In genomic region chr22:31977141-31977781, GRCh38 we compare ENCODE assay signal across 8 cellular contexts. TPM values are rescaled to one million over a fixed set of nuclear protein-coding genes. Genes with fewer than 3 reads are reported as not detected.
DNase-seq lines count a peak whose midpoint lies in the region; ATAC-seq lines count a peak whose summit lies in the region.

No MANE protein-coding gene starts in this region.

- peak overlapping the region in 1 of 7 donors; percentile 69 for H3K27ac Mint-ChIP-seq in CD4-positive, alpha-beta memory T cell

- intact Hi-C loops in CD4-positive, alpha-beta memory T cell (cut with micrococcal nuclease), result loop anchor here (1.0 to 10.0 kb wide), 3 partner anchors 289 to 1028 kb away; no protein-coding TSS in a partner anchor

- 11% methylated on average over 8 of the region's 9 CpGs for WGBS in mesenchymal stem cell

- no peaks in the 10 kb centered on the region for H3K9me3 Mint-ChIP-seq in CD4-positive, alpha-beta memory T cell

- H2BK120ac ChIP-seq in mesenchymal stem cell (ENCODE audit: low read depth, low read length), result no peak overlapping the region

- no peak overlapping the region for H3K18ac ChIP-seq in mesenchymal stem cell (ENCODE audit: low read depth in 1 of 2, low read length in 2 of 2)

- H3K9ac ChIP-seq in mesenchymal stem cell (ENCODE audit: low read length), result no peak overlapping the region

- H3K4me2 ChIP-seq in mesenchymal stem cell (ENCODE audit: low read length, poor library complexity, severe bottlenecking), result no peak overlapping the region

- H4K8ac ChIP-seq in mesenchymal stem cell (ENCODE audit: low read length), result no peak overlapping the region

- no peaks in the 10 kb centered on the region for H3K4me1 ChIP-seq in CD4-positive, alpha-beta memory T cell (ENCODE audit: insufficient read depth, low read length)
- peaks cover 7% of the 10 kb centered on the region for H3K4me1 ChIP-seq in mesenchymal stem cell (ENCODE audit: control insufficient read depth, insufficient read depth, low read depth, low read length)

- no peaks in the 10 kb centered on the region for H3K36me3 ChIP-seq in CD4-positive, alpha-beta memory T cell (ENCODE audit: insufficient read depth, low read length)
- H3K36me3 ChIP-seq in mesenchymal stem cell (ENCODE audit: control insufficient read depth in 1 of 2, insufficient read depth in 2 of 2, low read depth in 1 of 2, low read length in 2 of 2), result no peaks in the 10 kb centered on the region

- H2AK5ac ChIP-seq in mesenchymal stem cell (ENCODE audit: low read length, severe bottlenecking), result no peak overlapping the region

- H2BK12ac ChIP-seq in mesenchymal stem cell (ENCODE audit: low read length in 2 of 2), result no peak overlapping the region

- H3K27ac ChIP-seq in CD4-positive, alpha-beta memory T cell (ENCODE audit: low read depth, low read length), result no peak overlapping the region
- H3K27ac ChIP-seq in mesenchymal stem cell (ENCODE audit: low read length, poor library complexity, severe bottlenecking), result no peak overlapping the region

- POLR2A ChIA-PET in CD4-positive, alpha-beta memory T cell (lab: Charles Lee; ENCODE audit: partially characterized antibody), result interaction anchor here (0.7 to 1.2 kb wide), 2 partner anchors 22 to 496 kb away, joined by 3 read pairs; no protein-coding TSS in a partner anchor

- ATAC-seq in HG02870 (IDR thresholded peaks at IDR 0.05; ENCODE audit: unreplicated experiment) (peak; percentile 50), HG03196 (IDR thresholded peaks at IDR 0.05; ENCODE audit: unreplicated experiment) (no peak)

- H4K91ac ChIP-seq in mesenchymal stem cell (ENCODE audit: low read length), result no peak overlapping the region

- no peak overlapping the region for H2AFZ ChIP-seq in mesenchymal stem cell (ENCODE audit: low read depth, low read length)

- CTCF ChIA-PET in CD4-positive, alpha-beta memory T cell (lab: Charles Lee; ENCODE audit: partially characterized antibody), result interaction anchor here (0.7 to 4.7 kb wide), 22 partner anchors 7 to 820 kb away, joined by 3 to 34 read pairs (median 4); partner anchors contain the start of gene PISD

- no peak overlapping the region for H2BK5ac ChIP-seq in mesenchymal stem cell (ENCODE audit: low read depth, low read length, poor library complexity, severe bottlenecking)

- H3K36me3 Mint-ChIP-seq in CD4-positive, alpha-beta memory T cell, result no peaks in the 10 kb centered on the region

- H3K79me1 ChIP-seq in mesenchymal stem cell (replicated peaks; ENCODE audit: low read length, poor library complexity, severe bottlenecking), result no peaks in the 10 kb centered on the region

- no peaks in the 10 kb centered on the region for H3K9me3 ChIP-seq in CD4-positive, alpha-beta memory T cell (ENCODE audit: control insufficient read depth in 1 of 2, low read length in 2 of 2)
- no peaks in the 10 kb centered on the region for H3K9me3 ChIP-seq in mesenchymal stem cell (ENCODE audit: control insufficient read depth, low read length)

- H3K4me1 Mint-ChIP-seq in CD4-positive, alpha-beta memory T cell, result peaks cover 0 to 4% (median 1%) of the 10 kb centered on the region in 4 donors

- H3K27me3 ChIP-seq in CD4-positive, alpha-beta memory T cell (ENCODE audit: insufficient read depth, low read length), result no peaks in the 10 kb centered on the region
- peaks cover 0 to 6% of the 10 kb centered on the region in 2 experiments for H3K27me3 ChIP-seq in mesenchymal stem cell (ENCODE audit: control insufficient read depth in 1 of 2, insufficient read depth in 1 of 2, low read length in 2 of 2)

- no peak overlapping the region for H2BK15ac ChIP-seq in mesenchymal stem cell (ENCODE audit: low read depth, poor library complexity, severe bottlenecking)

- H3K4ac ChIP-seq in mesenchymal stem cell (ENCODE audit: low read depth in 1 of 2, low read length in 2 of 2), result no peak overlapping the region

- H3K27me3 Mint-ChIP-seq in CD4-positive, alpha-beta memory T cell, result no peaks in the 10 kb centered on the region

- DNase-seq in CD4-positive, alpha-beta memory T cell, result peak; percentile 67 to 73 (median 70)
- peak; percentile 53 to 83 for DNase-seq in NCI-H526 (lab: John Stamatoyannopoulos, UW)
- peak; percentile 77 to 81 for DNase-seq in activated CD4-positive, alpha-beta T cell treated with anti-CD3 and anti-CD28 coated beads, Interleukin-2, amount 50 U/mL, for 4 hours
- peak; percentile 87 for DNase-seq in ecto neural progenitor cell (ENCODE audit: low spot score)
- DNase-seq in mesenchymal stem cell, result peak; percentile 68
- peak; percentile 53 to 59 for DNase-seq in stimulated activated CD8-positive, alpha-beta memory T cell treated with anti-CD3 and anti-CD28 coated beads, Interleukin-4, amount 100 ng/mL, for 1 hour (ENCODE audit: low read depth in 2 of 2, low spot score in 1 of 2)

- H3K4me3 Mint-ChIP-seq in CD4-positive, alpha-beta memory T cell, result no peak overlapping the region

- H3K23ac ChIP-seq in mesenchymal stem cell (ENCODE audit: low read length in 2 of 2), result no peak overlapping the region

- no peak overlapping the region for H3K4me3 ChIP-seq in CD4-positive, alpha-beta memory T cell (ENCODE audit: low read length in 2 of 2)
- no peak overlapping the region for H3K4me3 ChIP-seq in mesenchymal stem cell (ENCODE audit: insufficient read depth in 1 of 2, low read depth in 1 of 2, low read length in 2 of 2)

- no peak overlapping the region for H3K14ac ChIP-seq in mesenchymal stem cell (ENCODE audit: low read length in 2 of 2)

RNA-seq across cellular contexts. Expression of gene YWHAH, which starts 32.9 kb away (rescaled TPM):
- 10 to 100 TPM; 48.0 to 57.0 TPM for total RNA-seq in CD4-positive, alpha-beta memory T cell
- 100 to 1,000 TPM in 1 of 2 donors, 10 to 100 TPM in 1; 99.3 to 126 TPM for polyA plus RNA-seq in CD4-positive, alpha-beta memory T cell
- 82.2 TPM for polyA plus RNA-seq in mesenchymal stem cell (2013, experiment 1 of 2)
- 82.8 TPM for polyA plus RNA-seq in mesenchymal stem cell (2013, experiment 2 of 2)
